Comparison of ENCODE assay signal across 31 cellular contexts in the genomic region with DNA sequence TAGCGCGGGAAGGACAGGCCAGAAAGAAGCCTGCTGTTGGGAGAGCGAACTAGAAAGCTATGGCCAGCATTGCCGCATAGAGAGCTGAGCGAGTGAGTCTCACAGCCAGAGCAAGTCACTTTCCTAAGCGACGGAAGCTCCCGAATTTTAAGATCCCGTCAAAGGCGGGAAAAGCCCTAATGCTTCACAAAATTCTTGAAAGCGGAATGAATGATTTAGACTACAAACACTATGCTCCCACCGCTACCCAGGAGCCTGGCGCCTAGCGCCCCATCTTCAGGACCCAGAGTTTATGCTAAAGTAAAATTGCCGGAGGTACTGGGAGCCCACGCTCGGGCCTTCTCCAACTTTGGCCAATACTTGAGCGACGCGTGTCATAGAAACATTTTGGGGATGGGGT.
"Had no signal": no experiment of that assay in that cellular context is flagged by ENCODE, and none has a peak within 500 bp of the region (broad histone marks: within the 10 kb centered on the region; RNA-seq: fewer than 3 reads in every experiment).

No MANE protein-coding gene starts in this region.

- H3K4me1 ChIP-seq: SJCRH30 had no signal

- ATAC-seq: activated CD8-positive, alpha-beta T cell treated with anti-CD3 and anti-CD28 coated beads for 36 hours; activated T-cell treated with anti-CD3 and anti-CD28 coated beads, Interleukin-2, amount 50 U/mL, for 72 hours; activated T-helper 17 cell treated with anti-CD3 and anti-CD28 coated beads, Interleukin-2, amount 50 U/mL, for 72 hours; Panc1 had no signal

- H3K9me3 ChIP-seq: MG63, SJCRH30 had no signal

- H3K4me3 Mint-ChIP-seq: activated CD4-positive, alpha-beta T cell treated with anti-CD3 and anti-CD28 coated beads, Interleukin-2, amount 10 ng/mL, durations not matched to agents 24 days and 14 days; activated CD8-positive, alpha-beta T cell treated with anti-CD3 and anti-CD28 coated beads for 36 hours; activated naive CD8-positive, alpha-beta T cell treated with anti-CD3 and anti-CD28 coated beads for 36 hours; activated T-cell treated with anti-CD3 and anti-CD28 coated beads, Interleukin-2, amount 50 U/mL, for 72 hours; activated T-helper 17 cell treated with anti-CD3 and anti-CD28 coated beads, Interleukin-2, amount 50 U/mL, for 72 hours had no signal

- H3K27ac Mint-ChIP-seq: activated CD4-positive, alpha-beta T cell treated with anti-CD3 and anti-CD28 coated beads, Interleukin-2, amount 10 ng/mL, durations not matched to agents 24 days and 14 days; activated CD8-positive, alpha-beta T cell treated with anti-CD3 and anti-CD28 coated beads for 36 hours; activated naive CD8-positive, alpha-beta T cell treated with anti-CD3 and anti-CD28 coated beads for 36 hours; activated T-cell treated with anti-CD3 and anti-CD28 coated beads, Interleukin-2, amount 50 U/mL, for 72 hours; activated T-helper 17 cell treated with anti-CD3 and anti-CD28 coated beads, Interleukin-2, amount 50 U/mL, for 72 hours had no signal

- H3K27me3 ChIP-seq: MG63, SJCRH30 had no signal

- H3K4me3 ChIP-seq: MG63, SJCRH30, SK-N-MC had no signal

- H3K36me3 Mint-ChIP-seq: activated naive CD8-positive, alpha-beta T cell treated with anti-CD3 and anti-CD28 coated beads for 36 hours had no signal

- H3K9me3 Mint-ChIP-seq: activated CD4-positive, alpha-beta T cell treated with anti-CD3 and anti-CD28 coated beads, Interleukin-2, amount 10 ng/mL, durations not matched to agents 24 days and 14 days; activated T-cell treated with anti-CD3 and anti-CD28 coated beads, Interleukin-2, amount 50 U/mL, for 72 hours; activated T-helper 17 cell treated with anti-CD3 and anti-CD28 coated beads, Interleukin-2, amount 50 U/mL, for 72 hours had no signal

- H3K4me1 Mint-ChIP-seq: activated T-helper 17 cell treated with anti-CD3 and anti-CD28 coated beads, Interleukin-2, amount 50 U/mL, for 72 hours had no signal

- DNase-seq: activated CD4-positive, alpha-beta T cell treated with anti-CD3 and anti-CD28 coated beads, Interleukin-2, amount 10 ng/mL, durations not matched to agents 24 days and 14 days; activated CD4-positive, alpha-beta T cell treated with anti-CD3 and anti-CD28 coated beads, Interleukin-2, amount 50 U/mL, for 4 hours; activated CD8-positive, alpha-beta T cell treated with anti-CD3 and anti-CD28 coated beads for 36 hours; activated effector memory CD4-positive, alpha-beta T cell treated with anti-CD3 and anti-CD28 coated beads, Interleukin-2, amount 50 U/mL, for 16 hours; activated naive CD4-positive, alpha-beta T cell; activated naive CD4-positive, alpha-beta T cell treated with anti-CD3 and anti-CD28 coated beads, Interleukin-2, amount 50 U/mL, for 16 hours; activated naive CD8-positive, alpha-beta T cell treated with anti-CD3 and anti-CD28 coated beads for 36 hours; activated T-cell treated with anti-CD3 and anti-CD28 coated beads, Interleukin-2, amount 50 U/mL, for 1 hour; activated T-cell treated with anti-CD3 and anti-CD28 coated beads, Interleukin-2, amount 50 U/mL, for 72 hours; amniotic stem cell; aorta; brain microvascular endothelial cell; Kasumi-1; MG63; NCI-H1048; NCI-H1105 treated with DMSO at 0.1 percent for 48 hours; NCI-H1436; NCI-H1694; NCI-H1930; NCI-H2081 treated with DMSO at 0.1 percent for 48 hours; NCI-H226; NCI-H446 treated with DMSO at 0.1 percent for 48 hours; NCI-H524; NCI-H69; SHP77; SJCRH30; T1000; WERI-Rb-1 had no signal

- H3K36me3 ChIP-seq: brain microvascular endothelial cell, MG63, SJCRH30, WERI-Rb-1 had no signal

- H3K27ac ChIP-seq: brain microvascular endothelial cell, SJCRH30, SK-N-MC, WERI-Rb-1 had no signal
